Comparison of ENCODE assay signal across 9 cellular contexts in genomic region chr14:21498540-21499526, GRCh38. TPM values are rescaled to one million over a fixed set of nuclear protein-coding genes. Genes with fewer than 3 reads are reported as not detected.
A peak's percentile ranks its signal among the peaks of the same experiment; 100 is the strongest.
DNase-seq lines count a peak whose midpoint lies in the region; ATAC-seq and TF ChIP-seq lines count a peak whose summit lies in the region.
"Had no signal": no experiment of that assay in that cellular context is flagged by ENCODE, and none has a peak within 500 bp of the region (broad histone marks: within the 10 kb centered on the region; RNA-seq: fewer than 3 reads in every experiment).

No MANE protein-coding gene starts in this region.

- H3K27ac ChIP-seq in AG04450 (ENCODE audit: low read depth, low read length) (peak overlapping the region; percentile 49), aorta (ENCODE audit: low read depth in 1 of 2, low read length in 2 of 2) (no peak overlapping the region)
- H3K27ac ChIP-seq: neutrophil had no signal

- H3K4me3 ChIP-seq in AG04450 (ENCODE audit: low read depth, low read length) (no peak overlapping the region), choroid plexus epithelial cell (ENCODE audit: low read depth, low read length) (no peak overlapping the region), aorta (ENCODE audit: low read length in 2 of 2) (no peak overlapping the region)

- CTCF ChIA-PET in AG04450 (lab: Charles Lee) (interaction anchor here (0.8 to 2.1 kb wide), 27 partner anchors 10 to 244 kb away, joined by 3 to 54 read pairs (median 5); partner anchors contain the start of genes CHD8, METTL3, RAB2B and SALL2), GM10248 (lab: Yijun Ruan, JAX) (interaction anchor here (0.6 to 6.2 kb wide), 29 partner anchors 9 to 162 kb away, joined by 3 to 80 read pairs (median 6); partner anchors contain the start of genes CHD8, METTL3, RAB2B and SALL2)

- intact Hi-C loops in aorta (cut with DNase I) = loop anchor here in 1 of 2 donors (2.0 kb wide), 1 partner anchor 58 kb away; no protein-coding TSS in a partner anchor

- POLR2A ChIA-PET in AG04450 (lab: Yijun Ruan, JAX) (interaction anchor here (0.6 to 1.3 kb wide), 2 partner anchors 13 to 58 kb away, joined by 3 read pairs; no protein-coding TSS in a partner anchor), GM10248 (lab: Yijun Ruan, JAX) (interaction anchor here (0.9 kb wide), 1 partner anchor 19 kb away, joined by 3 read pairs; no protein-coding TSS in a partner anchor)

- no peaks in the 10 kb centered on the region for H3K4me1 ChIP-seq in aorta (ENCODE audit: control insufficient read depth in 1 of 2, insufficient read depth in 2 of 2, low read length in 2 of 2)

- H3K36me3 ChIP-seq in aorta (ENCODE audit: control insufficient read depth in 1 of 2, insufficient read depth in 2 of 2, low read length in 1 of 2) = peaks cover 2 to 8% of the 10 kb centered on the region in 2 donors

- peak; percentile 54 for TF ChIP-seq CTCF in AG04450 (IDR thresholded peaks at IDR 0.05; ENCODE audit: low read depth, low read length)
- peak; percentile 35 for TF ChIP-seq CTCF in GM10248 (IDR thresholded peaks at IDR 0.05; ENCODE audit: control extremely low read depth, extremely low read depth, low read depth, missing control alignments)
- peak; percentile 61 for TF ChIP-seq CTCF in choroid plexus epithelial cell (conservative IDR thresholded peaks at IDR 0.05; ENCODE audit: low read depth, low read length)

- H3K27me3 ChIP-seq in AG04450 (ENCODE audit: control insufficient read depth, insufficient read depth, low read length) = no peaks in the 10 kb centered on the region
- H3K27me3 ChIP-seq in aorta (ENCODE audit: control insufficient read depth in 1 of 2, insufficient read depth in 2 of 2, low read length in 1 of 2) = no peaks in the 10 kb centered on the region
- H3K27me3 ChIP-seq: neutrophil had no signal

- DNase-seq in AG04450 (ENCODE audit: low read depth, low spot score) (no peak), GM10248 (ENCODE audit: extremely low spot score) (peak; percentile 44), LoVo (ENCODE audit: low spot score) (peak; percentile 20), RPMI8226 (peak; percentile 40), choroid plexus epithelial cell (ENCODE audit: low read depth) (peak; percentile 82), lung microvascular endothelial cell (ENCODE audit: low read depth in 2 of 2) (peak; percentile 58 to 63), aorta (no peak), islet precursor cell (no peak)

- H3K9me3 ChIP-seq in AG04450 (ENCODE audit: control insufficient read depth, insufficient read depth, low read length) = no peaks in the 10 kb centered on the region
- no peaks in the 10 kb centered on the region for H3K9me3 ChIP-seq in aorta (ENCODE audit: control insufficient read depth, low read length)
- H3K9me3 ChIP-seq: neutrophil had no signal

- WGBS in aorta, 2 donors = 55 to 57% methylated on average over 5 of the region's 5 CpGs

- no peak for ATAC-seq in aorta (ENCODE audit: low FRiP score)

RNA-seq across cellular contexts. Expression of gene METTL3, which starts 12.3 kb away (rescaled TPM):
- polyA plus RNA-seq in AG04450 (2011; rRNA removed) (62.3 and 66.3 TPM in 2 replicates), aorta (10 to 100 TPM in 1 of 2 donors, 1 to 10 TPM in 1; 8.6 to 48.4 TPM)
- polyA minus RNA-seq in AG04450 (2011; rRNA and poly(A)+ RNA removed) = 70.2 and 83.3 TPM in 2 replicates
- total RNA-seq in lung microvascular endothelial cell (34.4 and 66.9 TPM in 2 replicates), aorta (10 to 100 TPM; 32.5 to 45.5 TPM)

RNA-seq across cellular contexts. Expression of gene TOX4, which starts 21.8 kb away (rescaled TPM):
- polyA plus RNA-seq in AG04450 (2011; rRNA removed) (93.7 and 94.6 TPM in 2 replicates), aorta (10 to 100 TPM; 19.0 to 41.8 TPM)
- 91.4 and 118 TPM in 2 replicates for polyA minus RNA-seq in AG04450 (2011; rRNA and poly(A)+ RNA removed)
- total RNA-seq in lung microvascular endothelial cell (15.9 and 19.2 TPM in 2 replicates), aorta (10 to 100 TPM; 67.8 to 75.7 TPM)

RNA-seq across cellular contexts. Expression of gene RAB2B, which starts 22.1 kb away (rescaled TPM):
- polyA plus RNA-seq in AG04450 (2011; rRNA removed) (32.6 and 36.7 TPM in 2 replicates), aorta (10 to 100 TPM in 1 of 2 donors, 1 to 10 TPM in 1; 8.6 to 21.7 TPM)
- polyA minus RNA-seq in AG04450 (2011; rRNA and poly(A)+ RNA removed) = 29.6 and 35.1 TPM in 2 replicates
- total RNA-seq in lung microvascular endothelial cell (18.1 and 31.7 TPM in 2 replicates), aorta (10 to 100 TPM; 30.5 to 31.6 TPM)

RNA-seq across cellular contexts. Expression of gene SALL2, which starts 27.3 kb away (rescaled TPM):
- polyA plus RNA-seq in AG04450 (2011; rRNA removed) = 15.0 and 17.1 TPM in 2 replicates
- polyA minus RNA-seq in AG04450 (2011; rRNA and poly(A)+ RNA removed) = 21.8 and 23.4 TPM in 2 replicates
- total RNA-seq in lung microvascular endothelial cell = 0.44 and 0.60 TPM in 2 replicates
- 10 to 100 TPM in 1 of 2 donors, 1 to 10 TPM in 1; 9.2 to 12.2 TPM for total RNA-seq in aorta
- polyA plus RNA-seq in aorta = 1 to 10 TPM; 4.1 to 7.0 TPM

RNA-seq across cellular contexts. Expression of gene CHD8, which starts 42.9 kb away (rescaled TPM):
- polyA plus RNA-seq in AG04450 (2011; rRNA removed) = 26.1 and 40.3 TPM in 2 replicates
- polyA minus RNA-seq in AG04450 (2011; rRNA and poly(A)+ RNA removed) = 110 and 136 TPM in 2 replicates
- 40.1 and 46.8 TPM in 2 replicates for total RNA-seq in lung microvascular endothelial cell
- total RNA-seq in aorta = 10 to 100 TPM; 66.0 to 73.3 TPM
- polyA plus RNA-seq in aorta = 10 to 100 TPM; 10.4 to 28.5 TPM

Comparison
In these comparisons a context has a peak if more than half of its experiments do, and no peak if none do; other contexts are left out.
1. DNase-seq: peak in GM10248 (single experiment), LoVo (single experiment), RPMI8226 (single experiment), choroid plexus epithelial cell (single experiment) and lung microvascular endothelial cell (2 of 2); none in AG04450 (single experiment), aorta (0 of 2) and islet precursor cell (single experiment).
2. Peak in every context shown above with its lines, with median percentiles within 50 percentile points of each other: CTCF ChIP-seq.